In the genomic region with DNA sequence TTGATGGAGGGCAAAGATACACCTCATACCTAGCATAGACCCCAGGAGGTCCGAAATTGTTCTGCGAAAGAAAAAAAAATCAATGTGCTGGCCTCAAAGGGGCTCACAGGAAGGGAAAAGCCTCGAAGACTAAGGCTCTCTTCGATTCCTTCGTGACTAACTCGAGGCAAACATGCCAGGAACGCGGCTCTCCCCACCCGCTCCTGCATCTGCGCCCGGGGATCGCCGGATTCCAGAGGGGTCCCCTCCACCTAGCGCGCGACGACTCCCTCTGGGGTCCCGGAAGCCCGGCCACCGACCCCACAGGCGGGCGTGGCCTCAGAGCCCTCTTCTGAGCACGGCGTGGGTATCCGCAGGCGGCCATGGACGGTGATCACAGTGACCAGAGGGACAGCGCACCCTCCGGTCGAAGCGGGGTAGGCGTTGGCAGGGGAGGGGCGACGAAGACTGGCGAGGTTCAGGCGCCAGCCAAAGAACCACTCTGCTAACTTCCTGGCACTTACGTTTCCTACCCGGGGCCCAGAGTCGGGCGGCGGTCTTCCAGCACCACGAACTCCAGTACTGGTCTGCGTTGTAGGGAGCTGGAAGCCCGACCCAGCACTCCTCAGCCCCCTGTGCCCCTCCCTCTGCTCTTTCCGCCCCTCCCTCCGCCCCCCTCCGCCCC, we compare ENCODE assay signal across 8 cellular contexts. TPM values are rescaled to one million over a fixed set of nuclear protein-coding genes. Genes with fewer than 3 reads are reported as not detected.
DNase-seq lines count a peak whose midpoint lies in the region; ATAC-seq and TF ChIP-seq lines count a peak whose summit lies in the region.

No MANE protein-coding gene starts in this region.

- peak overlapping the region; percentile 94 for H3K4me3 Mint-ChIP-seq in activated naive CD8-positive, alpha-beta T cell

- no peaks in the 10 kb centered on the region for H3K9me3 ChIP-seq in osteoblast (ENCODE audit: low read depth, low read length)

- ATAC-seq in GM18873 (IDR thresholded peaks at IDR 0.05; ENCODE audit: low FRiP score, unreplicated experiment) (peak; percentile 60), HG03060 (IDR thresholded peaks at IDR 0.05; ENCODE audit: low read depth, unreplicated experiment) (peak; percentile 67)

- H3K79me2 ChIP-seq in osteoblast (ENCODE audit: insufficient read depth, low read length): peaks cover 47% of the 10 kb centered on the region

- TF ChIP-seq CTCF in osteoblast (IDR thresholded peaks at IDR 0.05; ENCODE audit: extremely low read depth, low read depth, low read length): peak; percentile 27

- H3K4me3 ChIP-seq in osteoblast (ENCODE audit: insufficient read depth, low read length): peak overlapping the region; percentile 87

- H3K27me3 ChIP-seq in osteoblast (ENCODE audit: insufficient read depth, low read length): no peaks in the 10 kb centered on the region

- intact Hi-C loops in cardiac septum (cut with DNase I): loop anchor here (5.0 kb wide), 2 partner anchors 109 to 191 kb away; a partner anchor contains a TSS

- peak overlapping the region; percentile 97 for H3K27ac Mint-ChIP-seq in activated naive CD8-positive, alpha-beta T cell

- H3K36me3 Mint-ChIP-seq in activated naive CD8-positive, alpha-beta T cell: peaks cover 13% of the 10 kb centered on the region

- DNase-seq in COLO668 (lab: John Stamatoyannopoulos, UW; ENCODE audit: unreplicated experiment): peak; percentile 89
- peak; percentile 67 for DNase-seq in NCI-H2196 treated with DMSO at 0.1 percent for 48 hours (lab: John Stamatoyannopoulos, UW; ENCODE audit: unreplicated experiment)
- DNase-seq in cardiac septum (ENCODE audit: low spot score): peak; percentile 94
- DNase-seq in osteoblast (ENCODE audit: insufficient read length, low spot score, missing footprints): peak; percentile 97
- DNase-seq in AG08396 (ENCODE audit: low spot score): no peak

- peak overlapping the region; percentile 52 for H3K27ac ChIP-seq in osteoblast (ENCODE audit: low read depth, low read length)

- peaks cover 44% of the 10 kb centered on the region for H3K4me1 Mint-ChIP-seq in activated naive CD8-positive, alpha-beta T cell (ENCODE audit: low read depth)

- H2AFZ ChIP-seq in osteoblast (ENCODE audit: low read length): peak overlapping the region; percentile 90

- H3K4me2 ChIP-seq in osteoblast (ENCODE audit: insufficient read depth, low read length): peak overlapping the region; percentile 94

- peaks cover 26% of the 10 kb centered on the region for H3K4me1 ChIP-seq in osteoblast (ENCODE audit: insufficient read depth, low read length)

- H3K36me3 ChIP-seq in osteoblast (ENCODE audit: insufficient read depth, low read length): peaks cover 25% of the 10 kb centered on the region

- H3K9me3 Mint-ChIP-seq in activated naive CD8-positive, alpha-beta T cell (ENCODE audit: low read depth): no peaks in the 10 kb centered on the region

- no peaks in the 10 kb centered on the region for H3K27me3 Mint-ChIP-seq in activated naive CD8-positive, alpha-beta T cell

- H4K20me1 ChIP-seq in osteoblast (ENCODE audit: insufficient read depth, low read length): peaks cover 15% of the 10 kb centered on the region

RNA-seq across cellular contexts. Expression of a gene that starts 0.5 kb away (rescaled TPM):
- 78.4 TPM for total RNA-seq in cardiac septum
- 36.2 and 39.2 TPM in 2 replicates for total RNA-seq in osteoblast
